Comparison of ENCODE assay signal across 3 cellular contexts in genomic region chr16:62883526-62883925, GRCh38.
"Had no signal": no experiment of that assay in that cellular context is flagged by ENCODE, and none has a peak within 500 bp of the region (broad histone marks: within the 10 kb centered on the region; RNA-seq: fewer than 3 reads in every experiment).

No MANE protein-coding gene starts in this region.

- DNase-seq: GDM1, GF-D8 had no signal

- H3K4me3 ChIP-seq: GM12878 had no signal

- ATAC-seq: GM12878 had no signal
